In the genomic region with DNA sequence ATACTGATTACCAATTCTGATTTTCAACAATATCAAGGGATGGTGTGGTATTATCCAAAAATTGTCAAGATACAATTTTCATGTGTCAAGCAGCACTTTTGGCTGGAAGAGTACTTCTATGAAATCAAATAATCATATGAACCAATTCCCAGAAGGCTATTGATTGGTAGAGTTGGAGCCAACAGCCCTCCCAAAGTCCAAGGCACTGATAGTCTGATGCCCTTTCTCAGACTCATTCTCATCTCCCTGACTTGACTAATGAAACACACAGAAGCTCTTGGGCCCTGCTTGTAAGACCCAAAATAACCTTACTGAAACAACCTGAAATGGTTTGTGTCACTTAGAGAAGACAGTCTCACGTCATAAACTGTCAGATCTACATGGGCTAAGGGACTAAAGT, we compare ENCODE assay signal across 32 cellular contexts.
"Had no signal": no experiment of that assay in that cellular context is flagged by ENCODE, and none has a peak within 500 bp of the region (broad histone marks: within the 10 kb centered on the region; RNA-seq: fewer than 3 reads in every experiment).

No MANE protein-coding gene starts in this region.

- H3K27me3 ChIP-seq: adrenal gland, breast epithelium, cardiac muscle cell, colonic mucosa, esophagus squamous epithelium, gastroesophageal sphincter had no signal

- ATAC-seq: activated naive CD8-positive, alpha-beta T cell treated with anti-CD3 and anti-CD28 coated beads, Interleukin-2, amount 50 U/mL, for 24 hours; activated T-cell treated with anti-CD3 and anti-CD28 coated beads, Interleukin-2, amount 50 U/mL, for 4 hours; gastroesophageal sphincter had no signal

- H3K9me3 ChIP-seq: adrenal gland, breast epithelium, colonic mucosa, esophagus squamous epithelium, gastroesophageal sphincter had no signal

- DNase-seq: activated CD4-positive, alpha-beta memory T cell treated with anti-CD3 and anti-CD28 coated beads, Interleukin-2, amount 10 ng/mL, durations not matched to agents 7 days and 5 days; activated CD4-positive, alpha-beta T cell treated with anti-CD3 and anti-CD28 coated beads for 1 hour; activated CD4-positive, alpha-beta T cell treated with anti-CD3 and anti-CD28 coated beads for 4 hours; activated CD4-positive, alpha-beta T cell treated with anti-CD3 and anti-CD28 coated beads, Interleukin-2, amount 10 ng/mL, durations not matched to agents 7 days and 5 days; activated CD4-positive, alpha-beta T cell treated with anti-CD3 and anti-CD28 coated beads, Interleukin-2, amount 50 U/mL, for 4 hours; activated CD4-positive, CD25-positive, alpha-beta regulatory T cell; activated CD8-positive, alpha-beta memory T cell treated with anti-CD3 and anti-CD28 coated beads, Interleukin-2, amount 50 U/mL, for 48 hours; activated effector memory CD4-positive, alpha-beta T cell treated with anti-CD3 and anti-CD28 coated beads, Interleukin-2, amount 50 U/mL, for 16 hours; activated naive CD4-positive, alpha-beta T cell treated with anti-CD3 and anti-CD28 coated beads for 36 hours; activated naive CD8-positive, alpha-beta T cell treated with anti-CD3 and anti-CD28 coated beads for 36 hours; activated naive CD8-positive, alpha-beta T cell treated with anti-CD3 and anti-CD28 coated beads, Interleukin-2, amount 50 U/mL, for 24 hours; activated T-cell treated with anti-CD3 and anti-CD28 coated beads, Interleukin-2, amount 50 U/mL, for 4 hours; adrenal gland; amygdala; aorta; central memory CD4-positive, alpha-beta T cell; cerebellar nuclear complex; colonic mucosa; effector CD8-positive, alpha-beta T cell; esophagus squamous epithelium; foreskin melanocyte; head of caudate nucleus; T-helper 2 cell had no signal

- H3K27me3 Mint-ChIP-seq: activated CD4-positive, alpha-beta memory T cell treated with anti-CD3 and anti-CD28 coated beads, Interleukin-2, amount 10 ng/mL, durations not matched to agents 7 days and 5 days; activated CD4-positive, alpha-beta T cell treated with anti-CD3 and anti-CD28 coated beads, Interleukin-2, amount 10 ng/mL, durations not matched to agents 7 days and 5 days; activated naive CD4-positive, alpha-beta T cell treated with anti-CD3 and anti-CD28 coated beads, Interleukin-2, amount 50 U/mL, for 24 hours; activated naive CD8-positive, alpha-beta T cell treated with anti-CD3 and anti-CD28 coated beads for 36 hours; activated naive CD8-positive, alpha-beta T cell treated with anti-CD3 and anti-CD28 coated beads, Interleukin-2, amount 50 U/mL, for 24 hours; brain had no signal

- H3K4me1 ChIP-seq: adrenal gland, breast epithelium, colonic mucosa, esophagus squamous epithelium had no signal

- H3K9me3 Mint-ChIP-seq: activated CD4-positive, alpha-beta memory T cell treated with anti-CD3 and anti-CD28 coated beads, Interleukin-2, amount 10 ng/mL, durations not matched to agents 7 days and 5 days; activated CD4-positive, alpha-beta T cell treated with anti-CD3 and anti-CD28 coated beads, Interleukin-2, amount 10 ng/mL, durations not matched to agents 7 days and 5 days; activated naive CD4-positive, alpha-beta T cell treated with anti-CD3 and anti-CD28 coated beads for 36 hours; activated naive CD4-positive, alpha-beta T cell treated with anti-CD3 and anti-CD28 coated beads, Interleukin-2, amount 50 U/mL, for 24 hours; activated naive CD8-positive, alpha-beta T cell treated with anti-CD3 and anti-CD28 coated beads for 36 hours; activated naive CD8-positive, alpha-beta T cell treated with anti-CD3 and anti-CD28 coated beads, Interleukin-2, amount 50 U/mL, for 24 hours; activated T-cell treated with anti-CD3 and anti-CD28 coated beads, Interleukin-2, amount 50 U/mL, for 4 hours; activated T-helper 1 cell treated with anti-CD3 and anti-CD28 coated beads, Interleukin-12 subunit alpha, Interleukin-12 subunit beta, Interleukin-2, Interleukin-4 antibody, amounts not matched to agents 30 ng/mL and 10 ng/mL and 1 ng/mL, durations not matched to agents 14 hours and 24 hours and 36 hours; activated T-helper 2 cell treated with anti-CD3 and anti-CD28 coated beads, Interferon-gamma antibody, Interleukin-2, Interleukin-4, amounts not matched to agents 10 μg/mL and 5 μg/mL and 100 μg/mL, durations not matched to agents 14 hours and 24 hours and 36 hours had no signal

- H3K36me3 ChIP-seq: adrenal gland, breast epithelium, cardiac muscle cell, colonic mucosa, esophagus squamous epithelium, gastroesophageal sphincter had no signal

- H3K4me1 Mint-ChIP-seq: activated CD4-positive, alpha-beta memory T cell treated with anti-CD3 and anti-CD28 coated beads, Interleukin-2, amount 10 ng/mL, durations not matched to agents 7 days and 5 days; activated CD4-positive, alpha-beta T cell treated with anti-CD3 and anti-CD28 coated beads, Interleukin-2, amount 10 ng/mL, durations not matched to agents 7 days and 5 days had no signal

- H3K4me3 Mint-ChIP-seq: activated CD4-positive, alpha-beta memory T cell treated with anti-CD3 and anti-CD28 coated beads, Interleukin-2, amount 10 ng/mL, durations not matched to agents 7 days and 5 days; activated CD4-positive, alpha-beta T cell treated with anti-CD3 and anti-CD28 coated beads, Interleukin-2, amount 10 ng/mL, durations not matched to agents 7 days and 5 days; activated naive CD4-positive, alpha-beta T cell treated with anti-CD3 and anti-CD28 coated beads for 36 hours; activated naive CD4-positive, alpha-beta T cell treated with anti-CD3 and anti-CD28 coated beads, Interleukin-2, amount 50 U/mL, for 24 hours; activated naive CD8-positive, alpha-beta T cell treated with anti-CD3 and anti-CD28 coated beads for 36 hours; activated naive CD8-positive, alpha-beta T cell treated with anti-CD3 and anti-CD28 coated beads, Interleukin-2, amount 50 U/mL, for 24 hours; activated T-cell treated with anti-CD3 and anti-CD28 coated beads, Interleukin-2, amount 50 U/mL, for 4 hours; activated T-helper 1 cell treated with anti-CD3 and anti-CD28 coated beads, Interleukin-12 subunit alpha, Interleukin-12 subunit beta, Interleukin-2, Interleukin-4 antibody, amounts not matched to agents 30 ng/mL and 10 ng/mL and 1 ng/mL, durations not matched to agents 14 hours and 24 hours and 36 hours; brain had no signal

- H3K4me3 ChIP-seq: adrenal gland, breast epithelium, cardiac muscle cell, colonic mucosa, esophagus squamous epithelium, gastroesophageal sphincter had no signal

- H3K27ac Mint-ChIP-seq: activated CD4-positive, alpha-beta memory T cell treated with anti-CD3 and anti-CD28 coated beads, Interleukin-2, amount 10 ng/mL, durations not matched to agents 7 days and 5 days; activated CD4-positive, alpha-beta T cell treated with anti-CD3 and anti-CD28 coated beads, Interleukin-2, amount 10 ng/mL, durations not matched to agents 7 days and 5 days; activated naive CD4-positive, alpha-beta T cell treated with anti-CD3 and anti-CD28 coated beads for 36 hours; activated naive CD4-positive, alpha-beta T cell treated with anti-CD3 and anti-CD28 coated beads, Interleukin-2, amount 50 U/mL, for 24 hours; activated naive CD8-positive, alpha-beta T cell treated with anti-CD3 and anti-CD28 coated beads for 36 hours; activated naive CD8-positive, alpha-beta T cell treated with anti-CD3 and anti-CD28 coated beads, Interleukin-2, amount 50 U/mL, for 24 hours; activated T-helper 1 cell treated with anti-CD3 and anti-CD28 coated beads, Interleukin-12 subunit alpha, Interleukin-12 subunit beta, Interleukin-2, Interleukin-4 antibody, amounts not matched to agents 30 ng/mL and 10 ng/mL and 1 ng/mL, durations not matched to agents 14 hours and 24 hours and 36 hours; activated T-helper 2 cell treated with anti-CD3 and anti-CD28 coated beads, Interferon-gamma antibody, Interleukin-2, Interleukin-4, amounts not matched to agents 10 μg/mL and 5 μg/mL and 100 μg/mL, durations not matched to agents 14 hours and 24 hours and 36 hours; brain had no signal

- FAIRE-seq: endometrium had no signal

- H3K27ac ChIP-seq: adrenal gland, breast epithelium, cardiac muscle cell, colonic mucosa, epithelial cell of prostate, esophagus squamous epithelium, gastroesophageal sphincter had no signal
